9 cellular contexts compared by ENCODE assay signal in genomic region chr10:76432274-76433012, GRCh38.
DNase-seq lines count a peak whose midpoint lies in the region; ATAC-seq and TF ChIP-seq lines count a peak whose summit lies in the region.
"Had no signal": no experiment of that assay in that cellular context is flagged by ENCODE, and none has a peak within 500 bp of the region (broad histone marks: within the 10 kb centered on the region; RNA-seq: fewer than 3 reads in every experiment).

No MANE protein-coding gene starts in this region.

- no peak overlapping the region for H3K9ac ChIP-seq in neural progenitor cell

- no peak overlapping the region for H2AFZ ChIP-seq in neural progenitor cell (replicated peaks)

- H3K4me3 Mint-ChIP-seq in neural progenitor cell, result no peak overlapping the region

- H3K9me3 Mint-ChIP-seq in neural progenitor cell, result peaks cover 5% of the 10 kb centered on the region

- peaks cover 28% of the 10 kb centered on the region for H3K4me1 ChIP-seq in neural progenitor cell

- no peaks in the 10 kb centered on the region for H3K36me3 Mint-ChIP-seq in neural progenitor cell

- H3K4me3 ChIP-seq in AG10803 (ENCODE audit: low read length) (no peak overlapping the region), neural progenitor cell (no peak overlapping the region)

- no peak for ATAC-seq in HG03135 (IDR thresholded peaks at IDR 0.05; ENCODE audit: unreplicated experiment)
- no peak for ATAC-seq in HG02678 (IDR thresholded peaks at IDR 0.05; ENCODE audit: unreplicated experiment)
- no peak for ATAC-seq in stimulated activated naive CD8-positive, alpha-beta T cell treated with anti-CD3 and anti-CD28 coated beads, Interleukin-15, Interleukin-2, amounts not matched to agents 100 U/mL and 50 U/mL, for 24 hours
- no peak for ATAC-seq in HG02759 (IDR thresholded peaks at IDR 0.05; ENCODE audit: unreplicated experiment)

- peaks cover 84% of the 10 kb centered on the region for H3K4me1 Mint-ChIP-seq in neural progenitor cell

- TF ChIP-seq CTCF in AG10803 (conservative IDR thresholded peaks at IDR 0.05; ENCODE audit: low read length) (no peak), neural progenitor cell (IDR thresholded peaks at IDR 0.05) (no peak)

- H3K27me3 Mint-ChIP-seq in neural progenitor cell (ENCODE audit: insufficient read depth, low read depth), result peaks cover 5% of the 10 kb centered on the region

- no peaks in the 10 kb centered on the region for H3K27me3 ChIP-seq in neural progenitor cell

- H3K36me3 ChIP-seq in neural progenitor cell, result no peaks in the 10 kb centered on the region

- H3K79me2 ChIP-seq in neural progenitor cell (ENCODE audit: low read depth), result no peaks in the 10 kb centered on the region

- peak overlapping the region; percentile 96 for H3K27ac Mint-ChIP-seq in neural progenitor cell

- H4K20me1 ChIP-seq in neural progenitor cell (ENCODE audit: low read depth), result no peaks in the 10 kb centered on the region

- DNase-seq in AG10803 (ENCODE audit: low read depth), result peak; percentile 91
- peak; percentile 87 for DNase-seq in RPMI7951 (ENCODE audit: low read depth)
- peak; percentile 94 for DNase-seq in fibroblast of peridontal ligament (ENCODE audit: extremely low read depth)
- DNase-seq in neural progenitor cell (ENCODE audit: low spot score), result no peak
- no peak for DNase-seq in stimulated activated naive CD8-positive, alpha-beta T cell treated with anti-CD3 and anti-CD28 coated beads, Interleukin-15, Interleukin-2, amounts not matched to agents 100 U/mL and 50 U/mL, for 24 hours
- DNase-seq: SW 1271 had no signal

- H3K4me2 ChIP-seq in neural progenitor cell, result no peak overlapping the region

- H3K9me3 ChIP-seq in neural progenitor cell (ENCODE audit: low read depth), result no peaks in the 10 kb centered on the region

- no peak overlapping the region for H3K27ac ChIP-seq in neural progenitor cell

- H3F3A ChIP-seq in neural progenitor cell (ENCODE audit: low read depth), result peaks cover 4% of the 10 kb centered on the region

Comparison
In these comparisons a context has a peak if more than half of its experiments do, and no peak if none do; other contexts are left out.
1. DNase-seq: peak in AG10803 (single experiment), RPMI7951 (single experiment) and fibroblast of peridontal ligament (single experiment); none in neural progenitor cell (single experiment) and stimulated activated naive CD8-positive, alpha-beta T cell treated with anti-CD3 and anti-CD28 coated beads, Interleukin-15, Interleukin-2, amounts not matched to agents 100 U/mL and 50 U/mL, for 24 hours (single experiment).